Comparison of ENCODE assay signal across 1 cellular context in genomic region chr21:32698971-32699693, GRCh38.
TF ChIP-seq lines count a peak whose summit lies in the region.

No MANE protein-coding gene starts in this region.

TF ChIP-seq in K562, 482 proteins besides CTCF, POLR2A, EP300 and RAD21 (continued from another document):
- TF ChIP-seq ZBTB40 (IDR thresholded peaks at IDR 0.05) (peak; percentile 29; the same call in 1 of the 2 replicates), ZBTB40 (CRISPR knock-in tag; IDR thresholded peaks at IDR 0.05) (no peak), CREBBP (IDR thresholded peaks at IDR 0.05; ENCODE audit: low read depth, low read length) (no peak), GTF2B (IDR thresholded peaks at IDR 0.05; ENCODE audit: extremely low read depth, insufficient read length) (no peak), BRCA1 (IDR thresholded peaks at IDR 0.05) (no peak), BRCA1 (CRISPR knock-in tag; IDR thresholded peaks at IDR 0.05) (no peak), FOXP4 (CRISPR knock-in tag; IDR thresholded peaks at IDR 0.05; ENCODE audit: borderline replicate concordance) (no peak), ZNF232 (CRISPR knock-in tag; IDR thresholded peaks at IDR 0.05) (no peak)
TF ChIP-seq in K562: peak in this region for 2.
